In the genomic region with DNA sequence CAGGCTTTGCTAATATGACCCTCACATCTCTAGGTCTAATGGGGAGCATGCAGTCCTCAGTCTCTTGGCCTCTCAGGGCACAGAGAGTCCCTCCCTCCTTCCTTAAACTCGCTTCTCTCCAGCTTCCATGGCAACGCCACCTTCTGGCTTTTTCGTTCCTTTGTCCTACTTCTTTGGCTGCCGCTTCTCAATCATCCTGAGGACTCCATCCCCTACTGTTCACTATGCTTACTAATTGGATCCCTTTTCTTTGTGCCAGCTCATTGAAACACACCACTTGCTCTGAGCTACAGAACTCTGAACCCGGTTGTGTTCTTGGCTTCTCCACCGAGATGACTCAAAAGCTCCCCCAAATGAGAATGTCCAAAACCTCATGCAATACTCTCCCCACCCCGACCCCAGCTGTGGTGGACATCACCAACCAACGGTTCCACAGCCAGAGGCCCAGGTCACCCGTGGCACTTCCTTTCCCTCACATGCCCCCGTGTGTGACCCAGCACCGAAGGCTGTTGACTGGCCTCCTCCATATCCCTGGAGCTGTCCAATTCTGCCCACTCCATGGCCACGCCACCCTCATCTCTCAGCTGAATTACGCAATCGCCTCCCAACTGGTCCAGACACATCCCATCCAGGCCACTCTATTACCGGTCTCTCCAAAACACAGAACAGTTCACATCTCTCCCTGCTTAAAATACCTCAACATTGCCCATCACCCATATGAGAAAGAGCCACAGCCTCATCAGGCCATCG, we compare ENCODE assay signal across 26 cellular contexts. TPM values are rescaled to one million over a fixed set of nuclear protein-coding genes. Genes with fewer than 3 reads are reported as not detected.
A peak's percentile ranks its signal among the peaks of the same experiment; 100 is the strongest.
DNase-seq lines count a peak whose midpoint lies in the region; ATAC-seq, FAIRE-seq and TF ChIP-seq lines count a peak whose summit lies in the region.
"Had no signal": no experiment of that assay in that cellular context is flagged by ENCODE, and none has a peak within 500 bp of the region (broad histone marks: within the 10 kb centered on the region; RNA-seq: fewer than 3 reads in every experiment).

No MANE protein-coding gene starts in this region.

- H3K36me3 Mint-ChIP-seq in GM23338 (ENCODE audit: low read depth), result peaks cover 8% of the 10 kb centered on the region
- H3K36me3 Mint-ChIP-seq: CD4-positive, CD25-positive, alpha-beta regulatory T cell had no signal

- POLR2A ChIA-PET in IMR-90 (lab: Charles Lee; ENCODE audit: unreplicated experiment), result no interaction called here

- peaks cover 6% of the 10 kb centered on the region for H3K4me1 Mint-ChIP-seq in GM23338

- H3K27ac Mint-ChIP-seq in GM23338, result no peak overlapping the region
- H3K27ac Mint-ChIP-seq: CD4-positive, CD25-positive, alpha-beta regulatory T cell had no signal

- H4K20me1 ChIP-seq in IMR-90 (ENCODE audit: insufficient read depth, low read length) (no peaks in the 10 kb centered on the region), GM23338 (replicated peaks; ENCODE audit: insufficient read depth) (peaks cover 29% of the 10 kb centered on the region)

- H3K23ac ChIP-seq in IMR-90 (ENCODE audit: low read depth, low read length) (no peak overlapping the region), neuronal stem cell (ENCODE audit: low read depth, low read length, poor library complexity) (no peak overlapping the region)

- H3K9ac ChIP-seq in IMR-90 (ENCODE audit: low read depth, low read length) (no peak overlapping the region), neuronal stem cell (ENCODE audit: low read depth, low read length, poor library complexity) (no peak overlapping the region)

- H4K8ac ChIP-seq in IMR-90 (ENCODE audit: low read depth in 2 of 2, low read length in 2 of 2), result no peak overlapping the region
- no peak overlapping the region for H4K8ac ChIP-seq in neuronal stem cell (ENCODE audit: low read depth, low read length)

- H3K4me2 ChIP-seq in IMR-90 (ENCODE audit: low read depth, low read length) (no peak overlapping the region), neuronal stem cell (ENCODE audit: insufficient read depth, low read length, poor library complexity, severe bottlenecking) (no peak overlapping the region), GM23338 (no peak overlapping the region)
- H3K4me2 ChIP-seq: A549 had no signal

- no peak overlapping the region for H2BK5ac ChIP-seq in IMR-90 (ENCODE audit: low read depth, low read length, poor library complexity, severe bottlenecking)
- no peak overlapping the region for H2BK5ac ChIP-seq in neuronal stem cell (ENCODE audit: low read length)

- H3K27ac ChIP-seq in IMR-90 (ENCODE audit: insufficient read depth, low read length) (no peak overlapping the region), cingulate gyrus (ENCODE audit: low read depth, low read length) (peak overlapping the region; percentile 30), layer of hippocampus (ENCODE audit: low read depth, low read length) (peak overlapping the region; percentile 30), neuronal stem cell (replicated peaks; ENCODE audit: low read length) (peak overlapping the region; percentile 65), GM23338 (ENCODE audit: low read depth) (no peak overlapping the region)
- H3K27ac ChIP-seq: A549 had no signal

- no peak overlapping the region for H4K5ac ChIP-seq in IMR-90 (ENCODE audit: low read depth, low read length)

- H2AFZ ChIP-seq in IMR-90 (replicated peaks; ENCODE audit: low read length, poor library complexity) (no peak overlapping the region), neuronal stem cell (ENCODE audit: low read length) (no peak overlapping the region), GM23338 (no peak overlapping the region)

- FAIRE-seq in GM19239 (lab: Jason Lieb, UNC), result no peak
- FAIRE-seq: A549, GM12878 had no signal

- no TSS peak for BruUV-seq in IMR-90 (replicated peaks; lab: Mats Ljungman, UMichigan)

- H3K4me1 ChIP-seq in IMR-90 (ENCODE audit: control insufficient read depth, insufficient read depth, low read length), result peaks cover 1% of the 10 kb centered on the region; the same call in 1 of the 2 replicates
- H3K4me1 ChIP-seq in neuronal stem cell (ENCODE audit: control insufficient read depth in 2 of 2, insufficient read depth in 1 of 2, low read depth in 1 of 2, low read length in 2 of 2), result peaks cover 1 to 15% of the 10 kb centered on the region in 2 donors
- H3K4me1 ChIP-seq in GM23338 (ENCODE audit: insufficient read depth), result peaks cover under 1% of the 10 kb centered on the region; the same call in 1 of the 2 replicates

- H3K27me3 Mint-ChIP-seq in GM23338 (ENCODE audit: insufficient read depth, low read depth, poor library complexity), result no peaks in the 10 kb centered on the region
- H3K27me3 Mint-ChIP-seq: CD4-positive, CD25-positive, alpha-beta regulatory T cell had no signal

- ATAC-seq in IMR-90 (ENCODE audit: low read depth) (no peak), GM23338 (no peak), HG03175 (IDR thresholded peaks at IDR 0.05; ENCODE audit: unreplicated experiment) (no peak)
- ATAC-seq: A549, GM12878, HCT116, Panc1 had no signal

- H4K91ac ChIP-seq in IMR-90 (ENCODE audit: insufficient read depth, low read depth, low read length) (no peak overlapping the region), neuronal stem cell (ENCODE audit: low read depth, low read length, poor library complexity) (no peak overlapping the region)

- peaks cover 1% of the 10 kb centered on the region; the same call in 1 of the 2 replicates for H3K36me3 ChIP-seq in IMR-90 (ENCODE audit: control insufficient read depth, insufficient read depth, low read length)
- peaks cover 51 to 100% of the 10 kb centered on the region in 2 donors for H3K36me3 ChIP-seq in neuronal stem cell (replicated peaks in 1 of 2; ENCODE audit: control insufficient read depth in 2 of 2, insufficient read depth in 2 of 2, low read length in 2 of 2)
- peaks cover 20% of the 10 kb centered on the region for H3K36me3 ChIP-seq in GM23338 (ENCODE audit: insufficient read depth)

- in situ Hi-C loops in IMR-90 (cut with MboI; ENCODE audit: low sequenced_read_pairs), result no loop called here

- H3K4me3 Mint-ChIP-seq in GM23338, result no peak overlapping the region
- H3K4me3 Mint-ChIP-seq: CD4-positive, CD25-positive, alpha-beta regulatory T cell had no signal

- H3K9me3 ChIP-seq in IMR-90 (ENCODE audit: control insufficient read depth, insufficient read depth, low read length) (no peaks in the 10 kb centered on the region), neuronal stem cell (replicated peaks in 1 of 2; ENCODE audit: control insufficient read depth in 2 of 2, insufficient read depth in 1 of 2, low read depth in 1 of 2, low read length in 2 of 2) (peaks cover 5% of the 10 kb centered on the region in 2 donors)
- H3K9me3 ChIP-seq: A549 had no signal

- no peaks in the 10 kb centered on the region for H3K9me1 ChIP-seq in IMR-90 (ENCODE audit: insufficient read depth, low read length)

- CTCF ChIA-PET in IMR-90 (lab: Yijun Ruan, JAX), result no interaction called here

- H3K9me3 Mint-ChIP-seq in GM23338, result no peaks in the 10 kb centered on the region
- H3K9me3 Mint-ChIP-seq: CD4-positive, CD25-positive, alpha-beta regulatory T cell had no signal

- H3K4me3 ChIP-seq in IMR-90 (ENCODE audit: insufficient read depth, low read depth, low read length), result no peak overlapping the region
- no peak overlapping the region for H3K4me3 ChIP-seq in neuronal stem cell (ENCODE audit: low read length in 2 of 2)
- H3K4me3 ChIP-seq in GM23338, result no peak overlapping the region
- H3K4me3 ChIP-seq: A549, GM12878 had no signal

- H2BK20ac ChIP-seq in IMR-90 (ENCODE audit: low read depth, low read length), result no peak overlapping the region

- TF ChIP-seq POLR2A in IMR-90 (IDR thresholded peaks at IDR 0.05; ENCODE audit: low read depth, low read length), result no peak

- no peaks in the 10 kb centered on the region for H3K9me2 ChIP-seq in GM23338 (ENCODE audit: insufficient read depth)

- no peak overlapping the region for H2BK120ac ChIP-seq in IMR-90 (ENCODE audit: low read depth, low read length)
- no peak overlapping the region for H2BK120ac ChIP-seq in neuronal stem cell (ENCODE audit: low read depth, low read length)

- H2AK9ac ChIP-seq in IMR-90 (replicated peaks; ENCODE audit: low read depth, low read length, poor library complexity), result no peak overlapping the region

- DNase-seq in IMR-90 (no peak), neuronal stem cell (ENCODE audit: low spot score) (peak; percentile 57), GM19239 (ENCODE audit: insufficient read length, low spot score) (no peak), GM23338 (ENCODE audit: low spot score) (no peak), AG08396 (ENCODE audit: low spot score) (no peak)
- DNase-seq: CD4-positive, CD25-positive, alpha-beta regulatory T cell; COR-L47; DMS 273 treated with DMSO at 0.1 percent for 48 hours; DMS79 treated with DMSO at 0.1 percent for 48 hours; GOT3; MM.1S; NCI-H1048; NCI-H1417 treated with DMSO at 0.1 percent for 48 hours; NCI-H187 treated with DMSO at 0.1 percent for 48 hours; NCI-H2107; NCI-H2227 treated with DMSO at 0.1 percent for 48 hours; NCI-H510A; NCI-H748 treated with DMSO at 0.1 percent for 48 hours; NK-92 treated with Interleukin-12 subunit alpha and Interleukin-12 subunit beta, amount 100 ng/mL, for 24 hours had no signal

- no peak overlapping the region for H3K14ac ChIP-seq in IMR-90 (replicated peaks; ENCODE audit: low read depth, low read length)
- no peak overlapping the region for H3K14ac ChIP-seq in neuronal stem cell (ENCODE audit: low read length)

- H3K18ac ChIP-seq in IMR-90 (ENCODE audit: low read depth, low read length) (no peak overlapping the region), neuronal stem cell (ENCODE audit: low read length) (peak overlapping the region; percentile 78)

- H3K79me1 ChIP-seq in IMR-90 (ENCODE audit: low read depth in 1 of 2, low read length in 2 of 2) (no peaks in the 10 kb centered on the region), neuronal stem cell (ENCODE audit: low read depth, low read length) (peaks cover 16% of the 10 kb centered on the region)

- H2BK15ac ChIP-seq in IMR-90 (ENCODE audit: low read depth, low read length) (no peak overlapping the region), neuronal stem cell (ENCODE audit: low read length) (no peak overlapping the region)

- H2BK12ac ChIP-seq in neuronal stem cell (ENCODE audit: low read length), result no peak overlapping the region

- intact Hi-C loops in IMR-90 (cut with micrococcal nuclease), result no loop called here

- WGBS in IMR-90 (ENCODE audit: extremely low coverage in 2 of 2, insufficient read length in 1 of 2), 2 experiments, result 91% methylated on average over 14 of the region's 16 CpGs; no CpG with 5 or more reads in 1 of the 2 experiments
- no CpG with 5 or more reads among the region's 16 CpGs for WGBS in neuronal stem cell (ENCODE audit: extremely low coverage in 2 of 2, insufficient read length in 2 of 2, insufficient replicate concordance in 1 of 2), 2 donors

- H3K56ac ChIP-seq in IMR-90 (ENCODE audit: extremely low read depth, insufficient read depth, low read length), result no peak overlapping the region

- H3K79me2 ChIP-seq in GM23338 (replicated peaks; ENCODE audit: insufficient read depth), result peaks cover 50% of the 10 kb centered on the region

- dilution Hi-C loops in IMR-90 (cut with HindIII; ENCODE audit: low sequenced_read_pairs, unreplicated experiment), result no loop called here

- no peak for TF ChIP-seq CTCF in IMR-90 (conservative IDR thresholded peaks at IDR 0.05; ENCODE audit: low read depth, low read length)
- 0 out of 4 replicates have a peak, but pooled peaks of 1 of the 2 experiments have one; percentile 8 for TF ChIP-seq CTCF in GM23338 (conservative IDR thresholded peaks at IDR 0.05; ENCODE audit: low read depth in 2 of 2)

- H3F3A ChIP-seq in GM23338 (replicated peaks; ENCODE audit: low read depth), result no peaks in the 10 kb centered on the region

- H3K27me3 ChIP-seq in IMR-90 (ENCODE audit: control insufficient read depth, insufficient read depth, low read length) (no peaks in the 10 kb centered on the region), layer of hippocampus (ENCODE audit: control insufficient read depth, insufficient read depth, low read length) (no peaks in the 10 kb centered on the region), neuronal stem cell (ENCODE audit: control insufficient read depth in 3 of 3, insufficient read depth in 3 of 3, low read depth in 1 of 3, low read length in 3 of 3) (no peaks in the 10 kb centered on the region), GM23338 (ENCODE audit: insufficient read depth) (no peaks in the 10 kb centered on the region)

- H2AK5ac ChIP-seq in IMR-90 (ENCODE audit: low read depth, low read length) (no peak overlapping the region), neuronal stem cell (ENCODE audit: low read depth, low read length) (no peak overlapping the region)

- H3K4ac ChIP-seq in IMR-90 (ENCODE audit: low read depth, low read length) (no peak overlapping the region), neuronal stem cell (ENCODE audit: low read length) (no peak overlapping the region)

- no peak for TF ChIP-seq RAD21 in IMR-90 (IDR thresholded peaks at IDR 0.05; ENCODE audit: low read length)

RNA-seq across cellular contexts. Expression of a gene that starts 34.7 kb away (rescaled TPM):
- total RNA-seq in IMR-90 (2012; rRNA removed), result 4.1 and 4.4 TPM in 2 replicates
- polyA plus RNA-seq in IMR-90 (2012; rRNA removed) (6.8 and 7.4 TPM in 2 replicates), GM23338 (2016; fragmentation: Nextera tagmentation; extraction: Ambion mirVana) (52.7 and 53.6 TPM in 2 replicates)
- polyA plus RNA-seq in IMR-90 (2012; cell fraction: cytosol; rRNA removed), result 4.6 and 5.5 TPM in 2 replicates
- 3.6 and 5.0 TPM in 2 replicates for polyA plus RNA-seq in IMR-90 (2012; cell fraction: nucleus; rRNA removed; ENCODE audit: low replicate concordance)
- polyA plus RNA-seq in neuronal stem cell (2013, experiment 1 of 2), result 122 TPM
- 121 TPM for polyA plus RNA-seq in neuronal stem cell (2013, experiment 2 of 2)
- 143 and 146 TPM in 2 replicates for total RNA-seq in GM23338 (2014; rRNA removed; shearing (Covaris generic))
- total RNA-seq: CD4-positive, CD25-positive, alpha-beta regulatory T cell had no signal
- polyA plus RNA-seq: CD4-positive, CD25-positive, alpha-beta regulatory T cell had no signal

Comparison
In these comparisons a context has a peak if more than half of its experiments do, and no peak if none do; other contexts are left out.
1. H3K27ac ChIP-seq: peak in cingulate gyrus (single experiment), layer of hippocampus (single experiment) and neuronal stem cell (single experiment); none in IMR-90 (single experiment) and GM23338 (single experiment).
2. RNA of a gene that starts 34.7 kb away (total RNA-seq): 143 to 146 TPM in GM23338; 4.1 to 4.4 TPM in IMR-90; every median in the first group is over 10 times any median in the second.